Comparison of ENCODE assay signal across 1 cellular context in genomic region chr6:30722280-30723112, GRCh38.
TF ChIP-seq lines count a peak whose summit lies in the region.

No MANE protein-coding gene starts in this region.

TF ChIP-seq in HEK293, 187 proteins besides CTCF, POLR2A, EP300 and RAD21 (continued from another document and continues in another):
- TF ChIP-seq PATZ1 (tag by site-specific recombination; IDR thresholded peaks at IDR 0.05) = peak; percentile 66
- TF ChIP-seq EGR2 (tag by site-specific recombination; IDR thresholded peaks at IDR 0.05; ENCODE audit: low read depth) = no peak
- TF ChIP-seq ZNF324 (tag by site-specific recombination; IDR thresholded peaks at IDR 0.05) = peak; percentile 50
- TF ChIP-seq BCL11A (tag by site-specific recombination; IDR thresholded peaks at IDR 0.05; ENCODE audit: low read depth) = no peak
- TF ChIP-seq TCF7L2 (IDR thresholded peaks at IDR 0.05; ENCODE audit: borderline replicate concordance, low read depth, low read length) = no peak
- TF ChIP-seq ZNF837 (tag by site-specific recombination; IDR thresholded peaks at IDR 0.05) = no peak
- no peak for TF ChIP-seq ZNF626 (tag by site-specific recombination; IDR thresholded peaks at IDR 0.05)
- peak; percentile 47; the same call in 1 of the 2 replicates for TF ChIP-seq ZXDB (tag by site-specific recombination; IDR thresholded peaks at IDR 0.05)
- no peak for TF ChIP-seq ZSCAN23 (tag by site-specific recombination; IDR thresholded peaks at IDR 0.05)
- TF ChIP-seq KLF7 (tag by site-specific recombination; IDR thresholded peaks at IDR 0.05; ENCODE audit: borderline replicate concordance) = no peak
- no peak for TF ChIP-seq ZNF596 (tag by site-specific recombination; IDR thresholded peaks at IDR 0.05)
- no peak for TF ChIP-seq ZNF239 (tag by site-specific recombination; IDR thresholded peaks at IDR 0.05)
- no peak for TF ChIP-seq INSM2 (tag by site-specific recombination; IDR thresholded peaks at IDR 0.05)
- no peak for TF ChIP-seq RBAK (tag by site-specific recombination; IDR thresholded peaks at IDR 0.05)
- no peak for TF ChIP-seq ZNF488 (tag by site-specific recombination; IDR thresholded peaks at IDR 0.05)
- TF ChIP-seq GLI4 (tag by site-specific recombination; IDR thresholded peaks at IDR 0.05) = no peak
- no peak for TF ChIP-seq ZNF830 (tag by site-specific recombination; IDR thresholded peaks at IDR 0.05; ENCODE audit: low read depth)
- TF ChIP-seq TSHZ1 (tag by site-specific recombination; IDR thresholded peaks at IDR 0.05; ENCODE audit: borderline replicate concordance) = no peak
- TF ChIP-seq ZNF747 (tag by site-specific recombination; IDR thresholded peaks at IDR 0.05) = no peak
- TF ChIP-seq ZBTB8A (tag by site-specific recombination; IDR thresholded peaks at IDR 0.05) = 0 out of 2 replicates have a peak, but pooled peaks have one; percentile 47
- TF ChIP-seq OSR2 (tag by site-specific recombination; IDR thresholded peaks at IDR 0.05) = no peak
- no peak for TF ChIP-seq ZNF707 (tag by site-specific recombination; IDR thresholded peaks at IDR 0.05)
- no peak for TF ChIP-seq ZNF146 (tag by site-specific recombination; IDR thresholded peaks at IDR 0.05)
- TF ChIP-seq GFI1B (tag by site-specific recombination; IDR thresholded peaks at IDR 0.05) = no peak
- no peak for TF ChIP-seq ZBTB11 (tag by site-specific recombination; conservative IDR thresholded peaks at IDR 0.05; ENCODE audit: low read depth)
- no peak for TF ChIP-seq GLI2 (tag by site-specific recombination; IDR thresholded peaks at IDR 0.05; ENCODE audit: borderline replicate concordance, low read depth)
- TF ChIP-seq ZNF658 (tag by site-specific recombination; IDR thresholded peaks at IDR 0.05) = no peak
- TF ChIP-seq KLF17 (tag by site-specific recombination; IDR thresholded peaks at IDR 0.05) = no peak; the same call in 1 of the 2 replicates
- no peak for TF ChIP-seq ZNF174 (tag by site-specific recombination; IDR thresholded peaks at IDR 0.05)
- TF ChIP-seq IKZF3 (tag by site-specific recombination; IDR thresholded peaks at IDR 0.05) = peak; percentile 85
- no peak for TF ChIP-seq ZNF148 (tag by site-specific recombination; IDR thresholded peaks at IDR 0.05; ENCODE audit: borderline replicate concordance)
- TF ChIP-seq ZNF433 (tag by site-specific recombination; IDR thresholded peaks at IDR 0.05; ENCODE audit: low read depth) = no peak
- no peak for TF ChIP-seq TRIM28 (IDR thresholded peaks at IDR 0.05; ENCODE audit: borderline replicate concordance, low read length)
- TF ChIP-seq ZNF558 (tag by site-specific recombination; IDR thresholded peaks at IDR 0.05) = no peak
- no peak for TF ChIP-seq ZBTB48 (tag by site-specific recombination; IDR thresholded peaks at IDR 0.05)
- TF ChIP-seq ZNF670 (tag by site-specific recombination; IDR thresholded peaks at IDR 0.05; ENCODE audit: low read depth) = no peak
- no peak for TF ChIP-seq ZNF223 (tag by site-specific recombination; IDR thresholded peaks at IDR 0.05)
- TF ChIP-seq ZNF843 (tag by site-specific recombination; IDR thresholded peaks at IDR 0.05) = 0 out of 2 replicates have a peak, but pooled peaks have one; percentile 26
- no peak for TF ChIP-seq HOXD13 (CRISPR knock-in tag; IDR thresholded peaks at IDR 0.05; ENCODE audit: borderline replicate concordance)
- peak; percentile 69 for TF ChIP-seq GLIS2 (tag by site-specific recombination; IDR thresholded peaks at IDR 0.05)
- TF ChIP-seq ZNF426 (tag by site-specific recombination; IDR thresholded peaks at IDR 0.05) = no peak
- TF ChIP-seq ZNF391 (tag by site-specific recombination; IDR thresholded peaks at IDR 0.05; ENCODE audit: borderline replicate concordance, low read depth) = peak; percentile 55
- TF ChIP-seq ZNF544 (tag by site-specific recombination; IDR thresholded peaks at IDR 0.05) = no peak
- TF ChIP-seq ZNF513 (tag by site-specific recombination; IDR thresholded peaks at IDR 0.05) = no peak; the same call in 1 of the 2 replicates
- no peak for TF ChIP-seq OVOL3 (tag by site-specific recombination; IDR thresholded peaks at IDR 0.05)
- TF ChIP-seq ZNF560 (tag by site-specific recombination; IDR thresholded peaks at IDR 0.05; ENCODE audit: borderline replicate concordance) = no peak
- no peak for TF ChIP-seq ZNF701 (tag by site-specific recombination; IDR thresholded peaks at IDR 0.05)
- no peak for TF ChIP-seq ZNF155 (tag by site-specific recombination; IDR thresholded peaks at IDR 0.05)
- no peak for TF ChIP-seq ZNF132 (tag by site-specific recombination; IDR thresholded peaks at IDR 0.05; ENCODE audit: borderline replicate concordance)
- no peak for TF ChIP-seq ZNF26 (tag by site-specific recombination; IDR thresholded peaks at IDR 0.05)
- no peak for TF ChIP-seq ZNF423 (tag by site-specific recombination; IDR thresholded peaks at IDR 0.05)
